ENCODE assay signal across 8 cellular contexts in the genomic region with DNA sequence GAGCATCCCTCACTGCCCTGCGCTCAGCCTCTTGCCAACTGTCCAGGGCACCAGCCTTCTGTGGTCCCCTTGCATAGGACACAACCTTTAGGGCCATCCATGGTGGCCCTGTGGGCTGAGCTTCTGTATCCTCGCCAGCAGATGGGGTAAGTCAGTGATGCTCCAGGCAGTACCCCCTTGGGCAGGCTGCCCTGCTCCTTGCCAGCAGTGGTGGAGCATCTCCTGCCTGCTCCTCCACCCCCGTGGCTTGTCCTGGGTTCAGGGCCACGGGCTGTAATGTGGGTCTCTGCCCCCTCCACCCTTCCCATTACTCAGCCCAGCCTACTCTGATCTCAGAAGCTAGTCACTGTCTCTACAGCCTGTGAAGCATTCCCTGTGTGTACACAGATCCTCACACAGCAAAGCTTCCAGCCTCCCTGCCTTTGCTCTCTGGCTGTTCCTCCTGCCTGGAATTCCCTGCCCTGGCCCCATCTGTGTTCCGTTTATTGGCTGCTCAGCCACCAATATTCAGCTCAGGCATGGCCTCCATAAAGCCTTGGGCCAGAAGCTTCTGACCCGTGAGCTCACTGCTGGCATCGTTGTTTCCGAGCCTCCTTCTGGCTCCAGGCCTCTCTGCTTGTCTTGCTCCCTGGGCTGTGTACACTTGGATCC.
DNase-seq lines count a peak whose midpoint lies in the region; ATAC-seq, FAIRE-seq and TF ChIP-seq lines count a peak whose summit lies in the region.

No MANE protein-coding gene starts in this region.

- peak; percentile 23 for FAIRE-seq in bronchial epithelial cell (lab: Jason Lieb, UNC)

- peak; percentile 44 for TF ChIP-seq CTCF in GM10266 (IDR thresholded peaks at IDR 0.05; ENCODE audit: control insufficient read depth, insufficient read depth, low read depth, missing control alignments)
- TF ChIP-seq CTCF in bronchial epithelial cell (IDR thresholded peaks at IDR 0.05; ENCODE audit: insufficient read depth, low read length, severe bottlenecking) = peak; percentile 34
- TF ChIP-seq CTCF in mesothelial cell of epicardium (IDR thresholded peaks at IDR 0.05; ENCODE audit: unreplicated experiment) = peak; percentile 21

- peaks cover 25% of the 10 kb centered on the region for H3K27me3 Mint-ChIP-seq in mesothelial cell of epicardium (ENCODE audit: low read depth)

- peaks cover 4% of the 10 kb centered on the region for H3K27me3 ChIP-seq in bronchial epithelial cell (ENCODE audit: control insufficient read depth, insufficient read depth, low read length)

- H3K27ac Mint-ChIP-seq in mesothelial cell of epicardium = no peak overlapping the region

- no peaks in the 10 kb centered on the region for H3K9me3 Mint-ChIP-seq in mesothelial cell of epicardium

- DNase-seq in AML-193 (lab: John Stamatoyannopoulos, UW) (peak; percentile 8 to 28), GM10266 (ENCODE audit: extremely low spot score) (peak; percentile 43), NCI-H345 (lab: John Stamatoyannopoulos, UW) (peak; percentile 55), bronchial epithelial cell (ENCODE audit: low read depth) (no peak), mesothelial cell of epicardium (ENCODE audit: low spot score in 2 of 2, unreplicated experiment in 2 of 2) (no peak), mesenteric fat pad (ENCODE audit: low spot score) (no peak)
- no peak for DNase-seq in activated effector memory CD4-positive, alpha-beta T cell treated with Interleukin-2 at 50 U/mL for 16 hours

- no peak for ATAC-seq in GM21723 (IDR thresholded peaks at IDR 0.05; ENCODE audit: unreplicated experiment)

- H3K36me3 ChIP-seq in bronchial epithelial cell (ENCODE audit: control insufficient read depth, insufficient read depth, low read length) = no peaks in the 10 kb centered on the region

- H3K36me3 Mint-ChIP-seq in mesothelial cell of epicardium = no peaks in the 10 kb centered on the region

- H3K4me3 ChIP-seq in bronchial epithelial cell (ENCODE audit: low read depth, low read length) = no peak overlapping the region

- peaks cover 17% of the 10 kb centered on the region for H3K4me1 Mint-ChIP-seq in mesothelial cell of epicardium

- H3K4me3 Mint-ChIP-seq in mesothelial cell of epicardium = no peak overlapping the region

Comparison
In these comparisons a context has a peak if more than half of its experiments do, and no peak if none do; other contexts are left out.
1. DNase-seq: peak in AML-193 (2 of 2), GM10266 (single experiment) and NCI-H345 (single experiment); none in bronchial epithelial cell (single experiment), mesothelial cell of epicardium (0 of 2), activated effector memory CD4-positive, alpha-beta T cell treated with Interleukin-2 at 50 U/mL for 16 hours (single experiment) and mesenteric fat pad (single experiment).
2. Peak in every context shown above with its lines, with median percentiles within 50 percentile points of each other: CTCF ChIP-seq.